In the genomic region with DNA sequence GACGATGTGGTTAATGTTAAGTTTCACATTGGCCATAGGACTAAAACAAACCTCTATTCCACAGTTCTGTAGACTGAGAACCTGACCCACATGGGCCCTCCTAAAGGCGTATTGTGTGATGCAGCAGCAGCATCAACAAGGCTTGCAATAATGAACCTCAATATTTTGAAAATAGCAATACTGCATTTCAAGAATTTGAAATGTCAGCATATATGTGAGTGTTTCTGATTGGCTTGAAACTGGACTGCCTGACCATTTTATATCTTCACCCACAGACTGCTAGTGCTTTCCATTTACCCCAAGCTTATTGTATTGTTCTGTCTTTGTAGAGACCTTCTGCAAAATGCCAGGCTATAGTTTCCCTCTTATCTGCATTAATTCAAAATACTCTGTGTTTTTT, we compare ENCODE assay signal across 27 cellular contexts.
"Had no signal": no experiment of that assay in that cellular context is flagged by ENCODE, and none has a peak within 500 bp of the region (broad histone marks: within the 10 kb centered on the region; RNA-seq: fewer than 3 reads in every experiment).

No MANE protein-coding gene starts in this region.

- H3K9me3 ChIP-seq: colonic mucosa, esophagus muscularis mucosa, esophagus squamous epithelium, gastrocnemius medialis, gastroesophageal sphincter, heart left ventricle, heart right ventricle had no signal

- H3K27me3 ChIP-seq: colonic mucosa, dorsolateral prefrontal cortex, esophagus muscularis mucosa, esophagus squamous epithelium, foreskin keratinocyte, gastrocnemius medialis, gastroesophageal sphincter, heart left ventricle, heart right ventricle had no signal

- ATAC-seq: effector memory CD8-positive, alpha-beta T cell; esophagus mucosa; foreskin keratinocyte; gastrocnemius medialis; gastroesophageal sphincter; heart left ventricle; heart right ventricle had no signal

- H3K4me1 ChIP-seq: colonic mucosa, esophagus muscularis mucosa, esophagus squamous epithelium, foreskin keratinocyte, gastrocnemius medialis, gastroesophageal sphincter, heart left ventricle, heart right ventricle had no signal

- DNase-seq: colonic mucosa; cortex of kidney; dermis blood vessel endothelial cell; dorsolateral prefrontal cortex; effector CD4-positive, alpha-beta T cell; effector CD8-positive, alpha-beta T cell; effector memory CD4-positive, alpha-beta T cell; effector memory CD8-positive, alpha-beta T cell; endodermal cell; erythroblast; esophagus squamous epithelium; foreskin fibroblast; foreskin keratinocyte; foreskin melanocyte; gastrocnemius medialis; glutamatergic neuron; head of caudate nucleus; heart left ventricle; heart right ventricle had no signal

- H3K27ac ChIP-seq: colonic mucosa, coronary artery, dorsolateral prefrontal cortex, epithelial cell of prostate, esophagus muscularis mucosa, esophagus squamous epithelium, foreskin keratinocyte, gastrocnemius medialis, gastroesophageal sphincter, heart left ventricle, heart right ventricle had no signal

- FAIRE-seq: colon, endothelial cell of umbilical vein, frontal cortex had no signal

- H3K4me3 ChIP-seq: colonic mucosa, coronary artery, dorsolateral prefrontal cortex, esophagus muscularis mucosa, esophagus squamous epithelium, gastrocnemius medialis, gastroesophageal sphincter, heart left ventricle, heart right ventricle had no signal

- H3K36me3 ChIP-seq: colonic mucosa, esophagus muscularis mucosa, esophagus squamous epithelium, gastrocnemius medialis, gastroesophageal sphincter, heart left ventricle, heart right ventricle had no signal
